Comparison of ENCODE assay signal across 10 cellular contexts in genomic region chr5:78540335-78541057, GRCh38.
DNase-seq lines count a peak whose midpoint lies in the region; ATAC-seq and TF ChIP-seq lines count a peak whose summit lies in the region.
"Had no signal": no experiment of that assay in that cellular context is flagged by ENCODE, and none has a peak within 500 bp of the region (broad histone marks: within the 10 kb centered on the region; RNA-seq: fewer than 3 reads in every experiment).

No MANE protein-coding gene starts in this region.

- H3K4me1 ChIP-seq in stomach smooth muscle (ENCODE audit: control insufficient read depth, insufficient read depth, low read length) = peaks cover 56% of the 10 kb centered on the region
- H3K4me1 ChIP-seq in HAP-1 = no peaks in the 10 kb centered on the region

- peak; percentile 22; the same call in 1 of the 2 replicates for TF ChIP-seq CTCF in LNCaP clone FGC (IDR thresholded peaks at IDR 0.05; ENCODE audit: control insufficient read depth, extremely low read depth, insufficient read depth)
- TF ChIP-seq CTCF in brain microvascular endothelial cell (IDR thresholded peaks at IDR 0.05; ENCODE audit: low read depth, low read length, missing control alignments) = peak; percentile 25

- H3K27me3 ChIP-seq in brain microvascular endothelial cell (replicated peaks) (no peaks in the 10 kb centered on the region), stomach smooth muscle (ENCODE audit: control insufficient read depth in 1 of 2, insufficient read depth in 2 of 2, low read length in 2 of 2) (no peaks in the 10 kb centered on the region), HAP-1 (ENCODE audit: low read depth) (no peaks in the 10 kb centered on the region)

- H3K36me3 ChIP-seq in brain microvascular endothelial cell (replicated peaks) = no peaks in the 10 kb centered on the region
- no peaks in the 10 kb centered on the region for H3K36me3 ChIP-seq in stomach smooth muscle (ENCODE audit: control insufficient read depth in 2 of 2, insufficient read depth in 2 of 2, low read length in 2 of 2)
- no peaks in the 10 kb centered on the region for H3K36me3 ChIP-seq in HAP-1 (replicated peaks)

- in situ Hi-C loops in brain microvascular endothelial cell (cut with HindIII; ENCODE audit: low pct_ligation_motif_present, low sequenced_read_pairs) (loop anchor here (25.0 kb wide), 1 partner anchor 97 kb away; the partner anchor contains the start of gene LHFPL2), ACHN (cut with HindIII; ENCODE audit: low pct_ligation_motif_present, low pct_unique_long_range_greater_than_20kb, low sequenced_read_pairs) (loop anchor here (25.0 kb wide), 1 partner anchor 97 kb away; the partner anchor contains the start of gene LHFPL2), HAP-1 (cut with MboI; ENCODE audit: low sequenced_read_pairs) (no loop called here)

- H3K4me3 ChIP-seq in LNCaP clone FGC (ENCODE audit: low read depth, low read length) = no peak overlapping the region
- no peak overlapping the region for H3K4me3 ChIP-seq in brain microvascular endothelial cell (ENCODE audit: low read depth, low read length)
- H3K4me3 ChIP-seq in stomach smooth muscle (ENCODE audit: low read length in 2 of 2) = no peak overlapping the region
- H3K4me3 ChIP-seq in HAP-1 = no peak overlapping the region

- H3K9me3 ChIP-seq in stomach smooth muscle (ENCODE audit: control insufficient read depth in 2 of 2, low read length in 2 of 2) (no peaks in the 10 kb centered on the region), HAP-1 (no peaks in the 10 kb centered on the region)

- DNase-seq in LNCaP clone FGC (ENCODE audit: low read depth) (no peak), brain microvascular endothelial cell (no peak), left lobe of liver (ENCODE audit: low spot score) (no peak), ACHN (no peak), HAP-1 (ENCODE audit: low spot score in 2 of 2) (no peak), NCI-H510A treated with DMSO at 0.1 percent for 48 hours (lab: John Stamatoyannopoulos, UW) (no peak)
- DNase-seq: activated effector memory CD4-positive, alpha-beta T cell treated with anti-CD3 and anti-CD28 coated beads, Interleukin-2, amount 50 U/mL, for 16 hours; NCI-H187 treated with DMSO at 0.1 percent for 48 hours had no signal

- no peak overlapping the region for H3K9ac ChIP-seq in stomach smooth muscle (ENCODE audit: low read length in 2 of 2)

- ATAC-seq in left lobe of liver = peak; percentile 37
- ATAC-seq in HG02885 (IDR thresholded peaks at IDR 0.05; ENCODE audit: poor library complexity, unreplicated experiment) = no peak

- H3K27ac ChIP-seq in brain microvascular endothelial cell (no peak overlapping the region), stomach smooth muscle (ENCODE audit: low read length) (peak overlapping the region; percentile 24)
